Comparison of ENCODE assay signal across 18 cellular contexts in genomic region chr6:111276736-111277135, GRCh38.
A peak's percentile ranks its signal among the peaks of the same experiment; 100 is the strongest.
DNase-seq lines count a peak whose midpoint lies in the region; ATAC-seq and TF ChIP-seq lines count a peak whose summit lies in the region.
"Had no signal": no experiment of that assay in that cellular context is flagged by ENCODE, and none has a peak within 500 bp of the region (broad histone marks: within the 10 kb centered on the region; RNA-seq: fewer than 3 reads in every experiment).

No MANE protein-coding gene starts in this region.

- H3K4me1 ChIP-seq in Caco-2 (peaks cover 43% of the 10 kb centered on the region), PC-3 (ENCODE audit: insufficient read depth, low read length) (no peaks in the 10 kb centered on the region), smooth muscle cell (ENCODE audit: low read depth) (no peaks in the 10 kb centered on the region)
- H3K4me1 ChIP-seq: BLaER1 treated with 17β-estradiol and CSF1 and Interleukin-3, amounts not matched to agents 10 nM and 100 nM had no signal

- H3K9me2 ChIP-seq in PC-3 (replicated peaks; ENCODE audit: low read length) = no peaks in the 10 kb centered on the region

- H4K20me1 ChIP-seq in PC-3 (ENCODE audit: low read length) (no peaks in the 10 kb centered on the region), smooth muscle cell (ENCODE audit: low read depth) (no peaks in the 10 kb centered on the region)
- H4K20me1 ChIP-seq: BLaER1 treated with 17β-estradiol and CSF1 and Interleukin-3, amounts not matched to agents 10 nM and 100 nM had no signal

- POLR2A ChIA-PET in Caco-2 (lab: Charles Lee) = interaction anchor here (0.9 to 1.4 kb wide), 2 partner anchors 18 to 29 kb away, joined by 4 to 12 read pairs; a partner anchor contains a TSS
- POLR2A ChIA-PET in PC-3 (lab: Charles Lee; ENCODE audit: unreplicated experiment) = no interaction called here

- 70% methylated on average over 3 of the region's 3 CpGs for WGBS in smooth muscle cell (ENCODE audit: low lambda C conversion rate)

- H3K27ac ChIP-seq in PC-3 (ENCODE audit: low read length) (no peak overlapping the region), smooth muscle cell (ENCODE audit: low read depth) (peak overlapping the region; percentile 40)
- H3K27ac ChIP-seq: BLaER1 treated with 17β-estradiol and CSF1 and Interleukin-3, amounts not matched to agents 10 nM and 100 nM had no signal

- TF ChIP-seq CTCF in Caco-2 (IDR thresholded peaks at IDR 0.05; ENCODE audit: insufficient read depth in 1 of 2, low read depth in 1 of 2, low read length in 1 of 2, severe bottlenecking in 1 of 2, unreplicated experiment in 1 of 2) (no peak), PC-3 (conservative IDR thresholded peaks at IDR 0.05; ENCODE audit: low read depth, low read length) (no peak), epithelial cell of esophagus (IDR thresholded peaks at IDR 0.05; ENCODE audit: insufficient read depth, low read depth, low read length, missing control alignments) (no peak), smooth muscle cell (IDR thresholded peaks at IDR 0.05; ENCODE audit: borderline replicate concordance, insufficient read depth, poor library complexity, severe bottlenecking) (no peak)

- peak overlapping the region; percentile 70 for H3K4me3 Mint-ChIP-seq in Caco-2 (ENCODE audit: unreplicated experiment)
- H3K4me3 Mint-ChIP-seq: HFFc6 had no signal

- H3K9me3 Mint-ChIP-seq in Caco-2 (ENCODE audit: unreplicated experiment) = peaks cover 12% of the 10 kb centered on the region

- H3K4me2 ChIP-seq in PC-3 (ENCODE audit: low read length) (no peak overlapping the region), smooth muscle cell (no peak overlapping the region)
- H3K4me2 ChIP-seq: BLaER1 treated with 17β-estradiol and CSF1 and Interleukin-3, amounts not matched to agents 10 nM and 100 nM had no signal

- no peaks in the 10 kb centered on the region for H3K79me2 ChIP-seq in PC-3 (ENCODE audit: low read length)
- peaks cover 24% of the 10 kb centered on the region for H3K79me2 ChIP-seq in smooth muscle cell (ENCODE audit: low read depth)

- H3K9ac ChIP-seq in PC-3 (ENCODE audit: low read length) (no peak overlapping the region), smooth muscle cell (ENCODE audit: low read depth) (no peak overlapping the region)
- H3K9ac ChIP-seq: BLaER1 treated with 17β-estradiol and CSF1 and Interleukin-3, amounts not matched to agents 10 nM and 100 nM had no signal

- H3K27me3 ChIP-seq in Caco-2 (replicated peaks; ENCODE audit: control insufficient read depth, insufficient read depth, low read length) = no peaks in the 10 kb centered on the region
- H3K27me3 ChIP-seq in PC-3 (ENCODE audit: low read length) = no peaks in the 10 kb centered on the region
- no peaks in the 10 kb centered on the region for H3K27me3 ChIP-seq in smooth muscle cell (ENCODE audit: low read depth)
- H3K27me3 ChIP-seq: BLaER1 treated with 17β-estradiol and CSF1 and Interleukin-3, amounts not matched to agents 10 nM and 100 nM had no signal

- intact Hi-C loops in Caco-2 (cut with micrococcal nuclease; ENCODE audit: unreplicated experiment) (loop anchor here (1.0 kb wide), 1 partner anchor 17 kb away; a partner anchor contains a TSS), PC-3 (cut with micrococcal nuclease) (no loop called here)

- H2AFZ ChIP-seq in PC-3 (ENCODE audit: low read length) (no peak overlapping the region), smooth muscle cell (ENCODE audit: low read depth) (no peak overlapping the region)

- H3K9me3 ChIP-seq in Caco-2 (0 out of 2 replicates have a peak, but pooled peaks cover 5% of the 10 kb centered on the region), PC-3 (ENCODE audit: low read length) (no peaks in the 10 kb centered on the region), smooth muscle cell (replicated peaks; ENCODE audit: low read depth) (peaks cover 14% of the 10 kb centered on the region)

- ATAC-seq in PC-3 = no peak
- no peak for ATAC-seq in GM18861 (IDR thresholded peaks at IDR 0.05; ENCODE audit: unreplicated experiment)

- no peaks in the 10 kb centered on the region for H3K27me3 Mint-ChIP-seq in Caco-2 (ENCODE audit: insufficient read depth, unreplicated experiment)
- H3K27me3 Mint-ChIP-seq: CD4-positive, CD25-positive, alpha-beta regulatory T cell had no signal

- H3K36me3 ChIP-seq in Caco-2 (ENCODE audit: control insufficient read depth, insufficient read depth, low read length) (peaks cover 4% of the 10 kb centered on the region), PC-3 (ENCODE audit: low read depth, low read length) (peaks cover 36% of the 10 kb centered on the region), smooth muscle cell (ENCODE audit: low read depth) (peaks cover 33% of the 10 kb centered on the region)

- H3K4me1 Mint-ChIP-seq in Caco-2 (ENCODE audit: low read depth, unreplicated experiment) = peaks cover 47% of the 10 kb centered on the region

- BruUV-seq in Caco-2 (replicated peaks; lab: Mats Ljungman, UMichigan) (no TSS peak), PC-3 (replicated peaks; lab: Mats Ljungman, UMichigan) (no TSS peak)

- H3F3A ChIP-seq in PC-3 (ENCODE audit: low read length, unreplicated experiment) (no peaks in the 10 kb centered on the region), smooth muscle cell (ENCODE audit: low read depth) (no peaks in the 10 kb centered on the region)

- H3K27ac Mint-ChIP-seq in Caco-2 (ENCODE audit: unreplicated experiment) = peak overlapping the region; percentile 92
- H3K27ac Mint-ChIP-seq: HFFc6 had no signal

- H3K4me3 ChIP-seq in Caco-2 (ENCODE audit: low read depth, low read length) (no peak overlapping the region), PC-3 (ENCODE audit: low read length) (no peak overlapping the region), epithelial cell of esophagus (ENCODE audit: low read length) (no peak overlapping the region), smooth muscle cell (no peak overlapping the region)
- H3K4me3 ChIP-seq: BLaER1 treated with 17β-estradiol and CSF1 and Interleukin-3, amounts not matched to agents 10 nM and 100 nM had no signal

- H3K36me3 Mint-ChIP-seq in Caco-2 (ENCODE audit: insufficient read depth, unreplicated experiment) = peaks cover 92% of the 10 kb centered on the region

- DNase-seq in Caco-2 (peak; percentile 83 to 87), PC-3 (peak; percentile 11), epithelial cell of esophagus (ENCODE audit: low read depth) (peak; percentile 73), smooth muscle cell (lab: John Stamatoyannopoulos, UW; ENCODE audit: unreplicated experiment) (no peak), DMS79 treated with DMSO at 0.1 percent for 48 hours (lab: John Stamatoyannopoulos, UW) (no peak)
- DNase-seq in activated naive CD4-positive, alpha-beta T cell treated with Interleukin-2 at 50 U/mL for 16 hours = no peak
- DNase-seq: 8988T; Calu3; CD4-positive, CD25-positive, alpha-beta regulatory T cell; DMS153; DND-41; GF-D8; HCEC 1CT; HFFc6; IMR-90; KG1 had no signal

- CTCF ChIA-PET in Caco-2 (lab: Charles Lee) (interaction anchor here (2.3 kb wide), 1 partner anchor 18 kb away, joined by 15 read pairs; a partner anchor contains a TSS), PC-3 (lab: Charles Lee) (no interaction called here)

Comparison
In these comparisons a context has a peak if more than half of its experiments do, and no peak if none do; other contexts are left out.
1. DNase-seq: peak in Caco-2 (2 of 2), PC-3 (single experiment) and epithelial cell of esophagus (single experiment); none in smooth muscle cell (single experiment), DMS79 treated with DMSO at 0.1 percent for 48 hours (single experiment) and activated naive CD4-positive, alpha-beta T cell treated with Interleukin-2 at 50 U/mL for 16 hours (single experiment).